Comparison of ENCODE assay signal across 9 cellular contexts in the genomic region with DNA sequence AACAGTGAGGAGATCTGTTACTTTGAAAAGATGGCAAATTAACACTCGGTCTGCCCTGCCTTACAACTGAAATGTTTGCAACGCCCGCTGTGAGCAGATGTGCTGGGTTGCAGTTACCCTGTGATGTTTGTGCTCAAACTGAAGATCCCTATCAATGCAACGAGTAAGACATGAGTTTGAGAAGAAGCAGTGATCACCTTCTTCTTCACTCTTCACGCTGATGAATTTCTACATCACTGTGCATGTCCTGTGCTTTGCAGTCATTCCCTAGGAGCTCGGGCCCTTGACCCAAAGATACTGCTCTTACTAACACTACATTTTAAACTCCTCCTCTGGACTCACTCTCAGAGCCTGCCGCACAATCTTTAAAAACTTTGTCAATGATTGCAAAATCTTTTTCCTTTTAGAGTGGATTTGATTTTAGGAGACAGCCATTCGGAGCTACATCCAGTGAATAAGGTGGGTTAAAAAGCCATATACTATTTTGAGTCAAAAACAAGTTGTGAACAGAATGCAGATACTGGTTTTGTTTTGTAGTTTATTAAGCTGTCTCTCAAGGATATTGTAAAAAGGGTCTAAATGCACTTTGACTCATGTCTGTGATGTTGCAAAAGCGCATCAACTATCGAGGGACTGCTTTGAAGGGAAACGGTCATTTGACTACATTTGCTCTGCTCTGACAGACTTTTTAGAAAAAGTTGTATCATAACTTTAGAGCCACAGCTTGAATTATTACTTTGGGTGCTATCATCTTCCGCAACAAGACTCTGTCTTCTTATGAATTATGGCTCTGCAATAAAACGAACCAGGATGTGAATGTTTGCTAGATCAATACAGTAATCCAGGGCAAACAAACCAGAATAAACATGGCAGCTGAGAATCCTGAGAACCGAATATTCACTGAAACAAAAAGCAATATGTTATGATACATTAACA. TPM values are rescaled to one million over a fixed set of nuclear protein-coding genes. Genes with fewer than 3 reads are reported as not detected.
DNase-seq lines count a peak whose midpoint lies in the region; ATAC-seq and TF ChIP-seq lines count a peak whose summit lies in the region.
"Had no signal": no experiment of that assay in that cellular context is flagged by ENCODE, and none has a peak within 500 bp of the region (broad histone marks: within the 10 kb centered on the region; RNA-seq: fewer than 3 reads in every experiment).

No MANE protein-coding gene starts in this region.

- no peaks in the 10 kb centered on the region for H3K27me3 ChIP-seq in DND-41 (ENCODE audit: insufficient read depth, low read length, poor library complexity)
- H3K27me3 ChIP-seq in naive thymus-derived CD4-positive, alpha-beta T cell (ENCODE audit: control insufficient read depth in 2 of 2, insufficient read depth in 2 of 2, low read length in 2 of 2), result no peaks in the 10 kb centered on the region

- POLR2A ChIA-PET in activated B cell treated with CpG ODN at 0.5 μM for 24 hours (lab: Charles Lee), result interaction anchor here (0.6 to 11.7 kb wide), 12 partner anchors 6 to 632 kb away, joined by 3 to 457 read pairs (median 5); a partner anchor contains a TSS
- POLR2A ChIA-PET in naive thymus-derived CD4-positive, alpha-beta T cell (lab: Charles Lee), result interaction anchor here (0.6 to 8.6 kb wide), 40 partner anchors 7 to 559 kb away, joined by 3 to 62 read pairs (median 7); a partner anchor contains a TSS

- peak overlapping the region; percentile 98 for H3K27ac ChIP-seq in DND-41 (ENCODE audit: low read length)
- peak overlapping the region; percentile 100 for H3K27ac ChIP-seq in naive thymus-derived CD4-positive, alpha-beta T cell (ENCODE audit: low read depth, low read length)

- peaks cover 3% of the 10 kb centered on the region; the same call in 1 of the 2 replicates for H3K36me3 ChIP-seq in DND-41 (ENCODE audit: insufficient read depth, low read length)
- H3K36me3 ChIP-seq in naive thymus-derived CD4-positive, alpha-beta T cell (ENCODE audit: control insufficient read depth in 2 of 3, insufficient read depth in 3 of 3, low read length in 3 of 3), result no peaks in the 10 kb centered on the region

- CTCF ChIA-PET in activated B cell treated with CpG ODN at 0.5 μM for 24 hours (lab: Charles Lee), result interaction anchor here (0.8 to 2.3 kb wide), 4 partner anchors 40 to 134 kb away, joined by 3 to 7 read pairs (median 4); no protein-coding TSS in a partner anchor
- CTCF ChIA-PET in naive thymus-derived CD4-positive, alpha-beta T cell (lab: Charles Lee), result interaction anchor here (0.9 to 3.1 kb wide), 16 partner anchors 9 to 135 kb away, joined by 3 to 15 read pairs (median 5); no protein-coding TSS in a partner anchor

- H4K20me1 ChIP-seq in DND-41 (ENCODE audit: insufficient read depth, low read length), result no peaks in the 10 kb centered on the region

- H3K27ac Mint-ChIP-seq in activated B cell treated with CpG ODN at 0.5 μM for 24 hours (peak overlapping the region; percentile 95), osteocyte (ENCODE audit: unreplicated experiment) (no peak overlapping the region)
- H3K27ac Mint-ChIP-seq in naive thymus-derived CD4-positive, alpha-beta T cell, result peak overlapping the region; percentile 87 to 100 (median 99)

- intact Hi-C loops in activated B cell treated with CpG ODN at 0.5 μM for 24 hours (cut with micrococcal nuclease), result loop anchor here (5.0 to 10.0 kb wide), 4 partner anchors 36 to 1386 kb away; a partner anchor contains a TSS
- intact Hi-C loops in naive thymus-derived CD4-positive, alpha-beta T cell (cut with micrococcal nuclease), result loop anchor here (1.0 to 10.0 kb wide), 12 partner anchors 9 to 1526 kb away; a partner anchor contains a TSS

- H3K4me1 Mint-ChIP-seq in activated B cell treated with CpG ODN at 0.5 μM for 24 hours (peaks cover 96% of the 10 kb centered on the region), osteocyte (ENCODE audit: unreplicated experiment) (peaks cover 10% of the 10 kb centered on the region)
- peaks cover 47 to 93% (median 76%) of the 10 kb centered on the region in 7 donors for H3K4me1 Mint-ChIP-seq in naive thymus-derived CD4-positive, alpha-beta T cell

- ATAC-seq in DND-41 (ENCODE audit: insufficient read depth, low read depth), result peak; percentile 64
- no peak for ATAC-seq in activated B cell treated with CpG ODN at 0.5 μM for 24 hours (ENCODE audit: low read depth)
- ATAC-seq in naive thymus-derived CD4-positive, alpha-beta T cell, result peak; percentile 51
- no peak for ATAC-seq in HG03280 (IDR thresholded peaks at IDR 0.05; ENCODE audit: unreplicated experiment)

- H3K4me2 ChIP-seq in DND-41 (ENCODE audit: insufficient read depth, low read length), result peak overlapping the region; percentile 74

- H3K4me3 Mint-ChIP-seq in activated B cell treated with CpG ODN at 0.5 μM for 24 hours (peak overlapping the region; percentile 63), osteocyte (ENCODE audit: unreplicated experiment) (no peak overlapping the region)
- peak overlapping the region; percentile 83 to 100 (median 99) for H3K4me3 Mint-ChIP-seq in naive thymus-derived CD4-positive, alpha-beta T cell
- H3K4me3 Mint-ChIP-seq: neural crest cell had no signal

- peaks cover 85% of the 10 kb centered on the region for H3K79me2 ChIP-seq in DND-41 (ENCODE audit: insufficient read depth, low read length)

- H3K4me1 ChIP-seq in DND-41 (ENCODE audit: insufficient read depth, low read length), result peaks cover 82% of the 10 kb centered on the region
- H3K4me1 ChIP-seq in naive thymus-derived CD4-positive, alpha-beta T cell (ENCODE audit: control insufficient read depth in 2 of 2, insufficient read depth in 2 of 2, low read length in 2 of 2), result peaks cover 19 to 48% of the 10 kb centered on the region in 2 donors

- peak overlapping the region; percentile 51; the same call in 1 of the 2 replicates for H2AFZ ChIP-seq in DND-41 (ENCODE audit: low read depth, low read length)

- H3K27me3 Mint-ChIP-seq in activated B cell treated with CpG ODN at 0.5 μM for 24 hours (no peaks in the 10 kb centered on the region), osteocyte (ENCODE audit: unreplicated experiment) (no peaks in the 10 kb centered on the region)
- H3K27me3 Mint-ChIP-seq in naive thymus-derived CD4-positive, alpha-beta T cell, result peaks cover 0 to 2% (median 0%) of the 10 kb centered on the region in 5 donors

- DNase-seq in DND-41 (peak; percentile 84), NCI-H1417 treated with DMSO at 0.1 percent for 48 hours (lab: John Stamatoyannopoulos, UW) (peak; percentile 60), activated B cell treated with CpG ODN at 0.5 μM for 24 hours (no peak), NCI-H446 (lab: John Stamatoyannopoulos, UW) (no peak), osteocyte (ENCODE audit: extremely low spot score, unreplicated experiment) (no peak), dermis blood vessel endothelial cell (no peak)
- DNase-seq in naive thymus-derived CD4-positive, alpha-beta T cell, result peak in 6 of 9 donors; percentile 59 to 72 (median 65)

- peak overlapping the region; percentile 86 for H3K9ac ChIP-seq in DND-41 (ENCODE audit: low read depth, low read length)

- TF ChIP-seq CTCF in DND-41 (IDR thresholded peaks at IDR 0.05; ENCODE audit: borderline replicate concordance, extremely low read depth, low read length, poor library complexity, severe bottlenecking) (peak; percentile 17), activated B cell treated with CpG ODN at 0.5 μM for 24 hours (IDR thresholded peaks at IDR 0.05) (no peak), osteocyte (IDR thresholded peaks at IDR 0.05) (no peak)

- no peaks in the 10 kb centered on the region for H3K9me3 ChIP-seq in DND-41 (ENCODE audit: insufficient read depth, low read length, severe bottlenecking)
- no peaks in the 10 kb centered on the region for H3K9me3 ChIP-seq in naive thymus-derived CD4-positive, alpha-beta T cell (ENCODE audit: control insufficient read depth in 2 of 3, low read length in 3 of 3)

- H3K4me3 ChIP-seq in DND-41 (ENCODE audit: low read depth in 1 of 2, low read length in 2 of 2), result peak overlapping the region; percentile 71 to 84
- H3K4me3 ChIP-seq in naive thymus-derived CD4-positive, alpha-beta T cell (ENCODE audit: low read length), result peak overlapping the region; percentile 49

- no peaks in the 10 kb centered on the region for H3K36me3 Mint-ChIP-seq in activated B cell treated with CpG ODN at 0.5 μM for 24 hours (ENCODE audit: low read depth)
- H3K36me3 Mint-ChIP-seq in naive thymus-derived CD4-positive, alpha-beta T cell, result peaks cover 0 to 11% (median 0%) of the 10 kb centered on the region in 5 donors
- no peaks in the 10 kb centered on the region for H3K36me3 Mint-ChIP-seq in osteocyte (ENCODE audit: unreplicated experiment)

- H3K9me3 Mint-ChIP-seq in activated B cell treated with CpG ODN at 0.5 μM for 24 hours (no peaks in the 10 kb centered on the region), osteocyte (ENCODE audit: unreplicated experiment) (no peaks in the 10 kb centered on the region)
- peaks cover 0 to 6% (median 0%) of the 10 kb centered on the region in 11 donors for H3K9me3 Mint-ChIP-seq in naive thymus-derived CD4-positive, alpha-beta T cell
- H3K9me3 Mint-ChIP-seq: neural crest cell had no signal

RNA-seq across cellular contexts. Expression of a gene that starts 5.7 kb away (rescaled TPM):
- total RNA-seq in activated B cell treated with CpG ODN at 0.5 μM for 24 hours, result 174 and 183 TPM in 2 replicates
- total RNA-seq in naive thymus-derived CD4-positive, alpha-beta T cell, result 100 to 1,000 TPM; 160 to 370 (median 250) TPM
- 100 to 1,000 TPM; 393 to 479 TPM for polyA plus RNA-seq in naive thymus-derived CD4-positive, alpha-beta T cell
- total RNA-seq in osteocyte, result not detected in 2 replicates
- 0.17 and 0.65 TPM in 2 replicates for total RNA-seq in dermis blood vessel endothelial cell

Comparison
In these comparisons a context has a peak if more than half of its experiments do, and no peak if none do; other contexts are left out.
1. ATAC-seq: peak in DND-41 (single experiment) and naive thymus-derived CD4-positive, alpha-beta T cell (single experiment); none in activated B cell treated with CpG ODN at 0.5 μM for 24 hours (single experiment) and HG03280 (single experiment).
2. DNase-seq: peak in DND-41 (single experiment), NCI-H1417 treated with DMSO at 0.1 percent for 48 hours (single experiment) and naive thymus-derived CD4-positive, alpha-beta T cell (6 of 9); none in activated B cell treated with CpG ODN at 0.5 μM for 24 hours (single experiment), NCI-H446 (0 of 2), osteocyte (single experiment) and dermis blood vessel endothelial cell (single experiment).
3. RNA of a gene that starts 5.7 kb away (total RNA-seq): 160 to 370 TPM in naive thymus-derived CD4-positive, alpha-beta T cell and 174 to 183 TPM in activated B cell treated with CpG ODN at 0.5 μM for 24 hours; not detected in osteocyte and 0.17 to 0.65 TPM in dermis blood vessel endothelial cell; every median in the first group is over 10 times any median in the second.